19 cellular contexts compared by ENCODE assay signal in the genomic region with DNA sequence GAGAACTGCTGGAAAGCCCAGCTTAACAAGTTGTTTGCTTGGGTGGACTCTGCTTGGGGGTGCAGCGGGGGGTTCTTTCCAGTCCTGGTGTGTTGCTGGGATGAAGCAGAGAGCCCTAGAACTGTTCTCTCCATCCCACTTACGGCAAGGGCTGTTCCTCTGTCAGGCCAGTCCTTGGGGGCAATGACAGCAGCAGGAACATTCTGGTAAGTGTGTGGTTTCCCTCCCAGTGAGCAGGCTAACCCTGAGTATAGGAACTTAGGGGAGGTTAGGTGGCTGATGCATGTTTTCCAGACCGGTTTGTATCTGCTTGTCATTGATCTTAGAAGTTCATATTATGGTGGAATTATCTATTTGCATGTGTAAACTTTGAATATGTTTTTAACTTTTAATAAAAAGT. TPM values are rescaled to one million over a fixed set of nuclear protein-coding genes. Genes with fewer than 3 reads are reported as not detected.
A peak's percentile ranks its signal among the peaks of the same experiment; 100 is the strongest.
DNase-seq lines count a peak whose midpoint lies in the region; TF ChIP-seq lines count a peak whose summit lies in the region.
"Had no signal": no experiment of that assay in that cellular context is flagged by ENCODE, and none has a peak within 500 bp of the region (broad histone marks: within the 10 kb centered on the region; RNA-seq: fewer than 3 reads in every experiment).

No MANE protein-coding gene starts in this region.

- TF ChIP-seq CTCF in CD14-positive monocyte (IDR thresholded peaks at IDR 0.05) (no peak), neutrophil (IDR thresholded peaks at IDR 0.05) (no peak)

- peaks cover 0 to under 1% of the 10 kb centered on the region in 2 experiments for H3K4me1 ChIP-seq in neutrophil (ENCODE audit: control insufficient read depth in 1 of 2, insufficient read depth in 1 of 2, low read depth in 1 of 2, low read length in 1 of 2)
- H3K4me1 ChIP-seq: Caco-2 had no signal

- no peaks in the 10 kb centered on the region for H3K27me3 ChIP-seq in neutrophil

- peaks cover 59% of the 10 kb centered on the region for H3K36me3 ChIP-seq in neutrophil

- intact Hi-C loops in CD14-positive monocyte (cut with micrococcal nuclease) (no loop called here), posterior cingulate gyrus (cut with DNase I) (no loop called here)

- H3K4me3 Mint-ChIP-seq in activated T-cell treated with anti-CD3 and anti-CD28 coated beads, Interleukin-2, amount 50 U/mL, for 24 hours: no peak overlapping the region
- no peak overlapping the region for H3K4me3 Mint-ChIP-seq in CD14-positive monocyte
- H3K4me3 Mint-ChIP-seq: B cell; CD4-positive, CD25-positive, alpha-beta regulatory T cell; CD8-positive, alpha-beta T cell; GM23338; H9 had no signal

- peaks cover 60% of the 10 kb centered on the region for H3K36me3 Mint-ChIP-seq in activated T-cell treated with anti-CD3 and anti-CD28 coated beads, Interleukin-2, amount 50 U/mL, for 24 hours (ENCODE audit: low read depth)
- peaks cover 58 to 87% of the 10 kb centered on the region in 2 donors for H3K36me3 Mint-ChIP-seq in CD14-positive monocyte

- H3K9me3 Mint-ChIP-seq in activated T-cell treated with anti-CD3 and anti-CD28 coated beads, Interleukin-2, amount 50 U/mL, for 24 hours: no peaks in the 10 kb centered on the region
- peaks cover 0 to 6% (median 0%) of the 10 kb centered on the region in 7 donors for H3K9me3 Mint-ChIP-seq in CD14-positive monocyte
- H3K9me3 Mint-ChIP-seq: CD4-positive, CD25-positive, alpha-beta regulatory T cell; CD8-positive, alpha-beta T cell; GM23338; H9 had no signal

- H3K27me3 Mint-ChIP-seq in activated T-cell treated with anti-CD3 and anti-CD28 coated beads, Interleukin-2, amount 50 U/mL, for 24 hours: no peaks in the 10 kb centered on the region
- H3K27me3 Mint-ChIP-seq in CD14-positive monocyte (ENCODE audit: low read depth in 3 of 3): peaks cover 0 to 2% (median 2%) of the 10 kb centered on the region in 3 donors
- H3K27me3 Mint-ChIP-seq: B cell; CD4-positive, CD25-positive, alpha-beta regulatory T cell had no signal

- H3K27ac Mint-ChIP-seq in activated T-cell treated with anti-CD3 and anti-CD28 coated beads, Interleukin-2, amount 50 U/mL, for 24 hours: peak overlapping the region; percentile 10
- H3K27ac Mint-ChIP-seq in CD14-positive monocyte: peak overlapping the region in 4 of 7 donors; percentile 3 to 48 (median 40)
- H3K27ac Mint-ChIP-seq: B cell; CD4-positive, CD25-positive, alpha-beta regulatory T cell; CD8-positive, alpha-beta T cell; GM23338 had no signal

- H3K9me3 ChIP-seq in neutrophil: no peaks in the 10 kb centered on the region
- H3K9me3 ChIP-seq: Caco-2 had no signal

- H3K27ac ChIP-seq in neutrophil: peak overlapping the region; percentile 59
- H3K27ac ChIP-seq: 22Rv1 had no signal

- no peak for DNase-seq in activated T-cell treated with anti-CD3 and anti-CD28 coated beads, Interleukin-2, amount 50 U/mL, for 24 hours
- no peak for DNase-seq in activated T-cell treated with anti-CD3 and anti-CD28 coated beads, Interleukin-2, amount 50 U/mL, for 48 hours
- DNase-seq in CD14-positive monocyte (ENCODE audit: low spot score) (no peak), KBM-7 (no peak), posterior cingulate gyrus (no peak)
- no peak for DNase-seq in activated CD4-positive, alpha-beta T cell treated with anti-CD3 and anti-CD28 coated beads for 48 hours
- DNase-seq: C1 segment of cervical spinal cord; Caco-2; CD4-positive, CD25-positive, alpha-beta regulatory T cell; CD8-positive, alpha-beta T cell; DMS79; EL; GDM1; H9 had no signal

- H3K4me3 ChIP-seq in neutrophil (ENCODE audit: low read depth in 1 of 2, low read length in 1 of 2): no peak overlapping the region
- H3K4me3 ChIP-seq: GM23338 had no signal

- in situ Hi-C loops in KBM-7 (cut with MboI; ENCODE audit: low pct_unique_long_range_greater_than_20kb, low sequenced_read_pairs): no loop called here

- peak; percentile 28 for TF ChIP-seq POLR2A in GM19193 (IDR thresholded peaks at IDR 0.05; ENCODE audit: extremely low read depth, insufficient read depth, insufficient read length)

- peaks cover 12% of the 10 kb centered on the region for H3K4me1 Mint-ChIP-seq in activated T-cell treated with anti-CD3 and anti-CD28 coated beads, Interleukin-2, amount 50 U/mL, for 24 hours (ENCODE audit: low read depth)
- peaks cover 45% of the 10 kb centered on the region for H3K4me1 Mint-ChIP-seq in CD14-positive monocyte

RNA-seq across cellular contexts. Expression of gene TLR2, which starts 46.9 kb away (rescaled TPM):
- 100 to 1,000 TPM; 133 to 162 TPM for polyA plus RNA-seq in CD14-positive monocyte
